29 cellular contexts compared by ENCODE assay signal in the genomic region with DNA sequence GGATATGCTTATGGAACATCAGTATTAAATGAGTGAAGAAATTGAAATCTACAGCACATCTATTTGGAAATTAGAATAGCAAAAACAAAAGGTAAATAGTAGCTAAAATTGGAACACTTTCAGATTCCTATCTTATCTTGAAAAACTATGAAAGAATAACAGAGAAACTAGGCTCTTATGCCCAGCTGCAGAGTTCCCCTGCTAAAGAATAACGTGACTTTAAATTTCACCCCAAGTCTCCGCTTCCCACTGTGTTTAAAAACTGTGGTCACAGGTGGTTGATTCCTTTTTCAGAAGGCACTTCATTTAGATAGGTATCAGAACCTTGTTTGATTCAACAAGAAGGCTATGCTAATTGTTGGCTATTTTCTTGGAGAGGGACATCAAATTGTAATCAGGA. TPM values are rescaled to one million over a fixed set of nuclear protein-coding genes. Genes with fewer than 3 reads are reported as not detected.
"Had no signal": no experiment of that assay in that cellular context is flagged by ENCODE, and none has a peak within 500 bp of the region (broad histone marks: within the 10 kb centered on the region; RNA-seq: fewer than 3 reads in every experiment).

No MANE protein-coding gene starts in this region.

- H3K27me3 ChIP-seq: adrenal gland, ascending aorta, brain microvascular endothelial cell, neutrophil, ovary, right atrium auricular region, tibial artery had no signal

- H3K36me3 ChIP-seq: adrenal gland, ascending aorta, brain microvascular endothelial cell, left ventricle myocardium inferior, neutrophil, ovary, right atrium auricular region, tibial artery had no signal

- H3K4me1 ChIP-seq: adrenal gland, ascending aorta, foreskin keratinocyte, left ventricle myocardium inferior, psoas muscle, tibial artery had no signal

- H3K4me3 ChIP-seq: adrenal gland, ascending aorta, left ventricle myocardium inferior, ovary, psoas muscle, right atrium auricular region, tibial artery had no signal

- H3K4me3 Mint-ChIP-seq: activated CD4-positive, alpha-beta T cell treated with anti-CD3 and anti-CD28 coated beads for 36 hours; activated naive CD8-positive, alpha-beta T cell; activated T-cell treated with anti-CD3 and anti-CD28 coated beads, Interleukin-2, amount 50 U/mL, for 24 hours; natural killer cell; stimulated activated naive CD8-positive, alpha-beta T cell treated with anti-CD3 and anti-CD28 coated beads, Interleukin-15, Interleukin-2, amounts not matched to agents 100 ng/mL and 50 ng/mL, for 24 hours had no signal

- H3K36me3 Mint-ChIP-seq: activated naive CD8-positive, alpha-beta T cell; natural killer cell had no signal

- ATAC-seq: activated CD4-positive, alpha-beta T cell treated with anti-CD3 and anti-CD28 coated beads for 36 hours; foreskin keratinocyte; natural killer cell; psoas muscle had no signal

- H3K27me3 Mint-ChIP-seq: activated T-cell treated with anti-CD3 and anti-CD28 coated beads, Interleukin-2, amount 50 U/mL, for 24 hours; stimulated activated naive CD8-positive, alpha-beta T cell treated with anti-CD3 and anti-CD28 coated beads, Interleukin-15, Interleukin-2, amounts not matched to agents 100 ng/mL and 50 ng/mL, for 24 hours had no signal

- DNase-seq: activated CD4-positive, alpha-beta T cell treated with anti-CD3 and anti-CD28 coated beads for 36 hours; activated CD4-positive, alpha-beta T cell treated with anti-CD3 and anti-CD28 coated beads, Interleukin-2, amount 50 U/mL, for 4 hours; activated CD8-positive, alpha-beta memory T cell treated with anti-CD3 and anti-CD28 coated beads for 24 hours; activated CD8-positive, alpha-beta memory T cell treated with anti-CD3 and anti-CD28 coated beads, Interleukin-2, amount 50 U/mL, for 4 hours; activated naive CD4-positive, alpha-beta T cell; activated T-cell treated with anti-CD3 and anti-CD28 coated beads, Interleukin-2, amount 50 U/mL, for 24 hours; adrenal gland; brain microvascular endothelial cell; central memory CD4-positive, alpha-beta T cell; dermis blood vessel endothelial cell; effector CD8-positive, alpha-beta T cell; foreskin keratinocyte; kidney glomerular epithelial cell; left ventricle myocardium inferior; mammary epithelial cell; midbrain; natural killer cell; ovary; psoas muscle; stimulated activated CD4-positive, alpha-beta T cell treated with anti-CD3 and anti-CD28 coated beads, Interleukin-4, amount 100 ng/mL, for 24 hours; substantia nigra; tibial artery had no signal

- H3K9me3 ChIP-seq: adrenal gland, ascending aorta, left ventricle myocardium inferior, neutrophil, ovary, psoas muscle, right atrium auricular region, tibial artery had no signal

- H3K27ac ChIP-seq: adrenal gland, ascending aorta, brain microvascular endothelial cell, foreskin keratinocyte, left ventricle myocardium inferior, neutrophil, ovary, psoas muscle, right atrium auricular region, tibial artery had no signal

- H3K4me1 Mint-ChIP-seq: activated CD4-positive, alpha-beta T cell treated with anti-CD3 and anti-CD28 coated beads for 36 hours; natural killer cell had no signal

- H3K27ac Mint-ChIP-seq: activated CD4-positive, alpha-beta T cell treated with anti-CD3 and anti-CD28 coated beads for 36 hours; activated naive CD8-positive, alpha-beta T cell; activated T-cell treated with anti-CD3 and anti-CD28 coated beads, Interleukin-2, amount 50 U/mL, for 24 hours; activated T-helper 2 cell treated with anti-CD3 and anti-CD28 coated beads, Interferon-gamma antibody, Interleukin-2, Interleukin-4, amounts not matched to agents 10 μg/mL and 5 μg/mL and 100 μg/mL, durations not matched to agents 14 hours and 24 hours and 36 hours; natural killer cell; stimulated activated naive CD8-positive, alpha-beta T cell treated with anti-CD3 and anti-CD28 coated beads, Interleukin-15, Interleukin-2, amounts not matched to agents 100 ng/mL and 50 ng/mL, for 24 hours had no signal

RNA-seq across cellular contexts. Expression of a gene that starts 30.1 kb away (rescaled TPM):
- total RNA-seq: activated CD4-positive, alpha-beta T cell treated with anti-CD3 and anti-CD28 coated beads for 36 hours; activated T-helper 2 cell treated with anti-CD3 and anti-CD28 coated beads, Interferon-gamma antibody, Interleukin-2, Interleukin-4, amounts not matched to agents 10 μg/mL and 5 μg/mL and 100 μg/mL, durations not matched to agents 14 hours and 24 hours and 36 hours; natural killer cell; T-helper 2 cell treated with Interferon-gamma antibody and Interleukin-4, amounts not matched to agents 100 ng/mL and 5 ng/mL, for 36 hours had no signal
